In genomic region chr17:78019367-78019975, GRCh38 we compare ENCODE assay signal across 8 cellular contexts.
DNase-seq lines count a peak whose midpoint lies in the region; ATAC-seq, FAIRE-seq and TF ChIP-seq lines count a peak whose summit lies in the region.

No MANE protein-coding gene starts in this region.

- H3K36me3 ChIP-seq in OCI-LY3 (replicated peaks; ENCODE audit: low read depth, low read length) = no peaks in the 10 kb centered on the region

- ATAC-seq in HG03378 (IDR thresholded peaks at IDR 0.05; ENCODE audit: unreplicated experiment) = no peak

- peak overlapping the region; percentile 72 for H3K27ac ChIP-seq in OCI-LY3 (ENCODE audit: low read length)

- H4K20me1 ChIP-seq in OCI-LY3 (ENCODE audit: insufficient read depth, low read length) = no peaks in the 10 kb centered on the region

- H3K9ac ChIP-seq in OCI-LY3 (ENCODE audit: low read length) = peak overlapping the region; percentile 47

- peaks cover 31% of the 10 kb centered on the region for H3K4me1 ChIP-seq in OCI-LY3 (ENCODE audit: low read length)

- H3K79me2 ChIP-seq in OCI-LY3 (ENCODE audit: low read length) = no peaks in the 10 kb centered on the region

- no peak overlapping the region for H2AFZ ChIP-seq in OCI-LY3 (ENCODE audit: low read depth, low read length)

- peak; percentile 84 for FAIRE-seq in endometrium (lab: Jason Lieb, UNC)

- no peaks in the 10 kb centered on the region for H3K9me3 ChIP-seq in OCI-LY3 (ENCODE audit: insufficient read depth, low read length)

- H3K4me3 ChIP-seq in AG09309 (ENCODE audit: control insufficient read depth, low read depth, low read length) = no peak overlapping the region
- H3K4me3 ChIP-seq in GM12864 (ENCODE audit: low read depth, low read length) = no peak overlapping the region
- H3K4me3 ChIP-seq in OCI-LY3 (ENCODE audit: low read length) = peak overlapping the region; percentile 63

- peaks cover 53% of the 10 kb centered on the region for H3K27me3 ChIP-seq in OCI-LY3 (ENCODE audit: low read depth, low read length)

- peak overlapping the region; percentile 81 for H3K4me2 ChIP-seq in OCI-LY3 (ENCODE audit: low read length)

- TF ChIP-seq CTCF in AG09309 (IDR thresholded peaks at IDR 0.05; ENCODE audit: control insufficient read depth, insufficient read depth, low read depth, low read length, missing control alignments) (peak; percentile 54), GM12864 (IDR thresholded peaks at IDR 0.05; ENCODE audit: low read depth, low read length, missing control alignments) (peak; percentile 52), OCI-LY3 (IDR thresholded peaks at IDR 0.05; ENCODE audit: low read depth, low read length) (peak; percentile 68)

- no peak for DNase-seq in AG09309 (ENCODE audit: low read depth)
- peak; percentile 15 for DNase-seq in GM12864 (ENCODE audit: low read depth)
- DNase-seq in pons (ENCODE audit: low spot score) = peak; percentile 72
- no peak for DNase-seq in NCI-H187 (lab: John Stamatoyannopoulos, UW)
- no peak for DNase-seq in activated CD4-positive, alpha-beta T cell treated with anti-CD3 and anti-CD28 coated beads for 1 hour

Comparison
In these comparisons a context has a peak if more than half of its experiments do, and no peak if none do; other contexts are left out.
1. DNase-seq: peak in GM12864 (single experiment) and pons (single experiment); none in AG09309 (single experiment), NCI-H187 (0 of 2) and activated CD4-positive, alpha-beta T cell treated with anti-CD3 and anti-CD28 coated beads for 1 hour (single experiment).
2. Peak in every context shown above with its lines, with median percentiles within 50 percentile points of each other: CTCF ChIP-seq.